Comparison of ENCODE assay signal across 8 cellular contexts in genomic region chr3:51384730-51385473, GRCh38. TPM values are rescaled to one million over a fixed set of nuclear protein-coding genes. Genes with fewer than 3 reads are reported as not detected.
DNase-seq lines count a peak whose midpoint lies in the region; ATAC-seq and TF ChIP-seq lines count a peak whose summit lies in the region.

TSS of gene MANF (plus strand) at chr3:51385291. CDS start at chr3:51385343, 52 bp downstream.

- no peaks in the 10 kb centered on the region for H3K9me2 ChIP-seq in Karpas-422 (replicated peaks; ENCODE audit: insufficient read depth, low read length)

- peaks cover 55% of the 10 kb centered on the region for H3K4me1 ChIP-seq in DND-41 (ENCODE audit: insufficient read depth, low read length)
- peaks cover 49% of the 10 kb centered on the region for H3K4me1 ChIP-seq in Karpas-422 (ENCODE audit: low read length)
- peaks cover 33 to 59% (median 40%) of the 10 kb centered on the region in 4 donors for H3K4me1 ChIP-seq in esophagus muscularis mucosa

- TF ChIP-seq EP300 in esophagus muscularis mucosa (IDR thresholded peaks at IDR 0.05), result no peak

- H3K9me3 ChIP-seq in DND-41 (ENCODE audit: insufficient read depth, low read length, severe bottlenecking), result no peaks in the 10 kb centered on the region
- H3K9me3 ChIP-seq in Karpas-422 (ENCODE audit: low read length), result no peaks in the 10 kb centered on the region
- H3K9me3 ChIP-seq in esophagus muscularis mucosa, result no peaks in the 10 kb centered on the region

- DNase-seq in DND-41, result peak; percentile 99
- peak; percentile 99 for DNase-seq in Karpas-422
- peak; percentile 98 for DNase-seq in RKO (ENCODE audit: low spot score)
- peak; percentile 97 for DNase-seq in activated T-helper 1 cell treated with Interleukin-2 at 50 U/mL for 16 hours (ENCODE audit: low read depth)
- peak; percentile 99 for DNase-seq in esophagus muscularis mucosa (ENCODE audit: extremely low spot score)
- peak; percentile 99 for DNase-seq in myocyte (ENCODE audit: low read depth)
- DNase-seq in stimulated activated CD8-positive, alpha-beta memory T cell treated with anti-CD3 and anti-CD28 coated beads, Interleukin-7, amount 100 ng/mL, for 48 hours (ENCODE audit: extremely low read depth in 1 of 2, low read depth in 1 of 2), result peak; percentile 96 to 97

- H4K20me1 ChIP-seq in DND-41 (ENCODE audit: insufficient read depth, low read length) (peaks cover 36% of the 10 kb centered on the region; the same call in 1 of the 2 replicates), Karpas-422 (ENCODE audit: insufficient read depth, low read depth, low read length) (0 out of 2 replicates have a peak, but pooled peaks cover 4% of the 10 kb centered on the region)

- TF ChIP-seq POLR2A in esophagus muscularis mucosa (IDR thresholded peaks at IDR 0.05; ENCODE audit: low read depth), result peak; percentile 68

- peak within 1 kb of the TSS; percentile 98 for H3K27ac ChIP-seq in DND-41 (ENCODE audit: low read length)
- H3K27ac ChIP-seq in Karpas-422 (ENCODE audit: low read length), result peak within 1 kb of the TSS; percentile 60
- H3K27ac ChIP-seq in esophagus muscularis mucosa (replicated peaks in 1 of 4), result peak within 1 kb of the TSS; percentile 88 to 97 (median 93)

- no peaks in the 10 kb centered on the region for H3K27me3 ChIP-seq in DND-41 (ENCODE audit: insufficient read depth, low read length, poor library complexity)
- H3K27me3 ChIP-seq in Karpas-422 (ENCODE audit: low read length), result no peaks in the 10 kb centered on the region
- H3K27me3 ChIP-seq in esophagus muscularis mucosa, result no peaks in the 10 kb centered on the region

- ATAC-seq in DND-41 (ENCODE audit: insufficient read depth, low read depth) (peak; percentile 94), GM21825 (IDR thresholded peaks at IDR 0.05; ENCODE audit: unreplicated experiment) (peak; percentile 91)

- intact Hi-C loops in esophagus muscularis mucosa (cut with DNase I), result loop anchor here (5.0 to 10.0 kb wide), 2 partner anchors 290 to 768 kb away; partner anchors contain the start of genes MAPKAPK3 and TEX264

- H3K79me2 ChIP-seq in DND-41 (ENCODE audit: insufficient read depth, low read length) (peaks cover 60% of the 10 kb centered on the region), Karpas-422 (ENCODE audit: low read length) (peaks cover 37% of the 10 kb centered on the region)

- peak within 1 kb of the TSS; percentile 92 for H3K4me2 ChIP-seq in DND-41 (ENCODE audit: insufficient read depth, low read length)
- H3K4me2 ChIP-seq in Karpas-422 (ENCODE audit: low read depth, low read length, poor library complexity, severe bottlenecking), result peak within 1 kb of the TSS; percentile 85

- H3K9ac ChIP-seq in DND-41 (ENCODE audit: low read depth, low read length), result peak within 1 kb of the TSS; percentile 96
- H3K9ac ChIP-seq in Karpas-422 (ENCODE audit: low read length), result peak within 1 kb of the TSS; percentile 96

- TF ChIP-seq CTCF in DND-41 (IDR thresholded peaks at IDR 0.05; ENCODE audit: borderline replicate concordance, extremely low read depth, low read length, poor library complexity, severe bottlenecking), result no peak
- TF ChIP-seq CTCF in esophagus muscularis mucosa (IDR thresholded peaks at IDR 0.05), result peak in 2 of 3 experiments; percentile 15 to 20

- under 1% methylated on average over 17 of the region's 65 CpGs for WGBS in esophagus muscularis mucosa

- H3K4me3 ChIP-seq in DND-41 (ENCODE audit: low read depth in 1 of 2, low read length in 2 of 2), result peak within 1 kb of the TSS; percentile 81 to 94
- peak within 1 kb of the TSS; percentile 95 for H3K4me3 ChIP-seq in Karpas-422 (ENCODE audit: low read length)
- H3K4me3 ChIP-seq in esophagus muscularis mucosa, result peak within 1 kb of the TSS; percentile 76 to 94 (median 82)

- H2AFZ ChIP-seq in DND-41 (ENCODE audit: low read depth, low read length) (peak within 1 kb of the TSS; percentile 92), Karpas-422 (ENCODE audit: low read length) (peak within 1 kb of the TSS; percentile 80)

- H3K36me3 ChIP-seq in DND-41 (ENCODE audit: insufficient read depth, low read length) (peaks cover 37% of the 10 kb centered on the region), Karpas-422 (ENCODE audit: insufficient read depth, low read length) (peaks cover 4% of the 10 kb centered on the region; the same call in 1 of the 2 replicates), esophagus muscularis mucosa (peaks cover 11 to 31% (median 23%) of the 10 kb centered on the region in 4 donors)

RNA-seq across cellular contexts. Expression of gene MANF, which starts in this region (rescaled TPM):
- 27.2 and 51.8 TPM in 2 replicates for total RNA-seq in Karpas-422 (2014; rRNA removed; shearing (Covaris generic); ENCODE audit: low replicate concordance)
- total RNA-seq in esophagus muscularis mucosa (10 to 100 TPM; 16.2 to 34.6 (median 24.9) TPM), myocyte (65.2 and 129 TPM in 2 replicates)
- 161 TPM for polyA plus RNA-seq in myocyte (2012)

Comparison
In these comparisons a context has a peak if more than half of its experiments do, and no peak if none do; other contexts are left out.
1. Peak in every context shown above with its lines: DNase-seq, ATAC-seq, H3K4me3 ChIP-seq and H3K27ac ChIP-seq.